In genomic region chr5:76175051-76175666, GRCh38 we compare ENCODE assay signal across 8 cellular contexts.
DNase-seq lines count a peak whose midpoint lies in the region; ATAC-seq and TF ChIP-seq lines count a peak whose summit lies in the region.

No MANE protein-coding gene starts in this region.

- H3K27ac ChIP-seq in C4-2B = no peak overlapping the region
- no peak overlapping the region for H3K27ac ChIP-seq in SJSA1

- ATAC-seq in GM18907 (IDR thresholded peaks at IDR 0.05; ENCODE audit: unreplicated experiment) (peak; percentile 66), GM18505 (IDR thresholded peaks at IDR 0.05; ENCODE audit: unreplicated experiment) (no peak)

- H3K9me3 ChIP-seq in SJSA1 (replicated peaks) = no peaks in the 10 kb centered on the region

- TF ChIP-seq POLR2A in GM18505 (IDR thresholded peaks at IDR 0.05; ENCODE audit: borderline replicate concordance, extremely low read depth, insufficient read depth, insufficient read length) = no peak

- no peaks in the 10 kb centered on the region for H3K27me3 Mint-ChIP-seq in activated naive CD4-positive, alpha-beta T cell treated with anti-CD3 and anti-CD28 coated beads, Interleukin-2, amount 10 ng/mL, durations not matched to agents 7 days and 5 days

- peaks cover 21% of the 10 kb centered on the region for H3K4me1 Mint-ChIP-seq in activated naive CD4-positive, alpha-beta T cell treated with anti-CD3 and anti-CD28 coated beads, Interleukin-2, amount 10 ng/mL, durations not matched to agents 7 days and 5 days

- no peaks in the 10 kb centered on the region for H3K36me3 ChIP-seq in SJSA1

- peak overlapping the region; percentile 79 for H3K27ac Mint-ChIP-seq in activated naive CD4-positive, alpha-beta T cell treated with anti-CD3 and anti-CD28 coated beads, Interleukin-2, amount 10 ng/mL, durations not matched to agents 7 days and 5 days

- TF ChIP-seq CTCF in C4-2B (conservative IDR thresholded peaks at IDR 0.05) = peak; percentile 95

- H3K4me3 Mint-ChIP-seq in activated naive CD4-positive, alpha-beta T cell treated with anti-CD3 and anti-CD28 coated beads, Interleukin-2, amount 10 ng/mL, durations not matched to agents 7 days and 5 days = no peak overlapping the region

- CTCF ChIA-PET in activated naive CD4-positive, alpha-beta T cell treated with anti-CD3 and anti-CD28 coated beads, Interleukin-2, amount 10 ng/mL, durations not matched to agents 7 days and 5 days (lab: Charles Lee) = interaction anchor here (0.6 to 2.8 kb wide), 31 partner anchors 9 to 968 kb away, joined by 3 to 32 read pairs (median 4); no protein-coding TSS in a partner anchor

- peak in 50 of 76 experiments; percentile 1 to 64 (median 18) for DNase-seq in HUDEP-2 (lab: John Stamatoyannopoulos, UW; ENCODE audit: unreplicated experiment in 76 of 76)
- DNase-seq in SJSA1 (ENCODE audit: low read depth in 1 of 2, low spot score in 2 of 2) = peak; percentile 20 to 47
- peak; percentile 68 for DNase-seq in activated naive CD4-positive, alpha-beta T cell treated with anti-CD3 and anti-CD28 coated beads, Interleukin-2, amount 10 ng/mL, durations not matched to agents 7 days and 5 days
- peak; percentile 54 for DNase-seq in hepatic stellate cell (ENCODE audit: low spot score)
- DNase-seq in stimulated activated CD4-positive, alpha-beta T cell treated with anti-CD3 and anti-CD28 coated beads, Interleukin-1b, Interleukin-23, amount 100 ng/mL, for 24 hours (ENCODE audit: low read depth in 4 of 4, low spot score in 1 of 4) = peak in 3 of 4 experiments; percentile 21 to 43 (median 36)

- H3K36me3 Mint-ChIP-seq in activated naive CD4-positive, alpha-beta T cell treated with anti-CD3 and anti-CD28 coated beads, Interleukin-2, amount 10 ng/mL, durations not matched to agents 7 days and 5 days = no peaks in the 10 kb centered on the region

- H3K9me3 Mint-ChIP-seq in activated naive CD4-positive, alpha-beta T cell treated with anti-CD3 and anti-CD28 coated beads, Interleukin-2, amount 10 ng/mL, durations not matched to agents 7 days and 5 days = no peaks in the 10 kb centered on the region

- no peak overlapping the region for H3K4me3 ChIP-seq in SJSA1

- no peaks in the 10 kb centered on the region for H3K4me1 ChIP-seq in SJSA1 (replicated peaks)

- 0 out of 2 replicates have a peak, but pooled peaks cover 5% of the 10 kb centered on the region for H3K27me3 ChIP-seq in SJSA1 (replicated peaks)

Comparison
In these comparisons a context has a peak if more than half of its experiments do, and no peak if none do; other contexts are left out.
1. DNase-seq: peak in every context shown above with its lines; median percentile 68 in activated naive CD4-positive, alpha-beta T cell treated with anti-CD3 and anti-CD28 coated beads, Interleukin-2, amount 10 ng/mL, durations not matched to agents 7 days and 5 days; 54 in hepatic stellate cell; 36 in stimulated activated CD4-positive, alpha-beta T cell treated with anti-CD3 and anti-CD28 coated beads, Interleukin-1b, Interleukin-23, amount 100 ng/mL, for 24 hours; 34 in SJSA1; 18 in HUDEP-2.